ENCODE assay signal across 12 cellular contexts in the genomic region with DNA sequence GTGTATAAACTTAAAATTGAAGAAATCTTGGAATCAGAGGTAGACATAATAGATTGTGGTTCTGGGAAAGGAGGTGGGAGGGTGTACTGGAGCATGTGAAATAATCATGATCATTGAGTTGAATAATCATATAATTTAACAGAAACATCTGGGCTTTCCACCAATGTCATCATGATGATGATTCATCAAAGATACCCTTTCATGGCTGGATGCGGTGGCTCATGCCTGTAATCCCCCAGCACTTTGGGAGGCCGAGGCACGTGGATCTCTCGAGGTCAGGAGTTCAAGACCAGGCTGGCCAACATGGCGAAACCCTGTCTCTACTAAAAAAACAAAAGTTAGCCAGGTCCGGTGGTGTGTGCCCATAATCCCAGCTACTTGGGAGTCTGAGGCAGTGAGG. TPM values are rescaled to one million over a fixed set of nuclear protein-coding genes. Genes with fewer than 3 reads are reported as not detected.
A peak's percentile ranks its signal among the peaks of the same experiment; 100 is the strongest.
DNase-seq lines count a peak whose midpoint lies in the region; ATAC-seq and TF ChIP-seq lines count a peak whose summit lies in the region.
"Had no signal": no experiment of that assay in that cellular context is flagged by ENCODE, and none has a peak within 500 bp of the region (broad histone marks: within the 10 kb centered on the region; RNA-seq: fewer than 3 reads in every experiment).

No MANE protein-coding gene starts in this region.

- H3K4me1 ChIP-seq in IMR-90 (ENCODE audit: control insufficient read depth, insufficient read depth, low read length): no peaks in the 10 kb centered on the region

- TF ChIP-seq CTCF in IMR-90 (conservative IDR thresholded peaks at IDR 0.05; ENCODE audit: low read depth, low read length): no peak

- intact Hi-C loops in IMR-90 (cut with micrococcal nuclease): no loop called here

- peaks cover 4% of the 10 kb centered on the region; the same call in 1 of the 2 replicates for H4K20me1 ChIP-seq in IMR-90 (ENCODE audit: insufficient read depth, low read length)

- H3K4me2 ChIP-seq in IMR-90 (ENCODE audit: low read depth, low read length): no peak overlapping the region

- CTCF ChIA-PET in IMR-90 (lab: Yijun Ruan, JAX): interaction anchor here (1.1 to 1.6 kb wide), 2 partner anchors 8 to 21 kb away, joined by 3 read pairs; no protein-coding TSS in a partner anchor

- H3K9ac ChIP-seq in IMR-90 (ENCODE audit: low read depth, low read length): no peak overlapping the region

- no peak overlapping the region for H2AK5ac ChIP-seq in IMR-90 (ENCODE audit: low read depth, low read length)

- in situ Hi-C loops in IMR-90 (cut with MboI; ENCODE audit: low sequenced_read_pairs): no loop called here

- H3K9me1 ChIP-seq in IMR-90 (ENCODE audit: insufficient read depth, low read length): peaks cover 8% of the 10 kb centered on the region; the same call in 1 of the 2 replicates

- no peak overlapping the region for H2AFZ ChIP-seq in IMR-90 (replicated peaks; ENCODE audit: low read length, poor library complexity)

- no peak overlapping the region for H3K23ac ChIP-seq in IMR-90 (ENCODE audit: low read depth, low read length)

- no peaks in the 10 kb centered on the region for H3K27me3 ChIP-seq in IMR-90 (ENCODE audit: control insufficient read depth, insufficient read depth, low read length)

- H2BK5ac ChIP-seq in IMR-90 (ENCODE audit: low read depth, low read length, poor library complexity, severe bottlenecking): no peak overlapping the region

- no peak overlapping the region for H3K14ac ChIP-seq in IMR-90 (replicated peaks; ENCODE audit: low read depth, low read length)

- no peak overlapping the region for H4K8ac ChIP-seq in IMR-90 (ENCODE audit: low read depth in 2 of 2, low read length in 2 of 2)

- TF ChIP-seq RAD21 in IMR-90 (IDR thresholded peaks at IDR 0.05; ENCODE audit: low read length): no peak

- H3K36me3 ChIP-seq in IMR-90 (ENCODE audit: control insufficient read depth, insufficient read depth, low read length): no peaks in the 10 kb centered on the region

- H2BK120ac ChIP-seq in IMR-90 (ENCODE audit: low read depth, low read length): no peak overlapping the region

- no peak overlapping the region for H3K4me3 ChIP-seq in IMR-90 (ENCODE audit: insufficient read depth, low read depth, low read length)

- peak; percentile 5 for ATAC-seq in GM21390 (IDR thresholded peaks at IDR 0.05; ENCODE audit: unreplicated experiment)
- ATAC-seq in IMR-90 (ENCODE audit: low read depth): no peak

- no peak overlapping the region for H4K91ac ChIP-seq in IMR-90 (ENCODE audit: insufficient read depth, low read depth, low read length)

- dilution Hi-C loops in IMR-90 (cut with HindIII; ENCODE audit: low sequenced_read_pairs, unreplicated experiment): no loop called here

- no peak overlapping the region for H2BK15ac ChIP-seq in IMR-90 (ENCODE audit: low read depth, low read length)

- peaks cover 7 to 56% of the 10 kb centered on the region in 2 experiments; a peak in 3 of 4 replicates for H3K79me1 ChIP-seq in IMR-90 (ENCODE audit: low read depth in 1 of 2, low read length in 2 of 2)

- DNase-seq in COLO829 (ENCODE audit: low spot score): peak; percentile 59
- peak; percentile 52 for DNase-seq in IMR-90
- peak; percentile 47 for DNase-seq in foreskin melanocyte
- DNase-seq in activated CD8-positive, alpha-beta memory T cell treated with anti-CD3 and anti-CD28 coated beads, Interleukin-2, amount 50 U/mL, for 4 hours: no peak
- no peak for DNase-seq in OCI-M2 (lab: John Stamatoyannopoulos, UW; ENCODE audit: unreplicated experiment)
- DNase-seq in NCI-H446 (lab: John Stamatoyannopoulos, UW): no peak
- no peak for DNase-seq in superior temporal gyrus (ENCODE audit: extremely low spot score)
- DNase-seq: activated naive CD4-positive, alpha-beta T cell treated with anti-CD3 and anti-CD28 coated beads, Interleukin-2, amount 10 ng/mL, durations not matched to agents 7 days and 5 days; endodermal cell; occipital lobe had no signal

- TF ChIP-seq POLR2A in IMR-90 (IDR thresholded peaks at IDR 0.05; ENCODE audit: low read depth, low read length): no peak

- H3K9me3 ChIP-seq in IMR-90 (ENCODE audit: control insufficient read depth, insufficient read depth, low read length): no peaks in the 10 kb centered on the region

- H3K18ac ChIP-seq in IMR-90 (ENCODE audit: low read depth, low read length): no peak overlapping the region

- POLR2A ChIA-PET in IMR-90 (lab: Charles Lee; ENCODE audit: unreplicated experiment): no interaction called here

- H4K5ac ChIP-seq in IMR-90 (ENCODE audit: low read depth, low read length): no peak overlapping the region

- no peak overlapping the region for H3K27ac ChIP-seq in IMR-90 (ENCODE audit: insufficient read depth, low read length)
- H3K27ac ChIP-seq: C4-2B had no signal

- H3K56ac ChIP-seq in IMR-90 (ENCODE audit: extremely low read depth, insufficient read depth, low read length): no peak overlapping the region

- no peak overlapping the region for H3K4ac ChIP-seq in IMR-90 (ENCODE audit: low read depth, low read length)

- H2AK9ac ChIP-seq in IMR-90 (replicated peaks; ENCODE audit: low read depth, low read length, poor library complexity): no peak overlapping the region

- H2BK20ac ChIP-seq in IMR-90 (ENCODE audit: low read depth, low read length): no peak overlapping the region

- 100% methylated on average over 2 of the region's 6 CpGs; no CpG with 5 or more reads in 1 of the 2 experiments for WGBS in IMR-90 (ENCODE audit: extremely low coverage in 2 of 2, insufficient read length in 1 of 2), 2 experiments

- BruUV-seq in IMR-90 (replicated peaks; lab: Mats Ljungman, UMichigan): no TSS peak

TF ChIP-seq in IMR-90, 13 proteins besides CTCF, POLR2A, EP300 and RAD21:
- TF ChIP-seq RCOR1 (IDR thresholded peaks at IDR 0.05; ENCODE audit: insufficient replicate concordance, low read length) (no peak), CHD1 (IDR thresholded peaks at IDR 0.05; ENCODE audit: low read depth, low read length) (no peak)

RNA-seq across cellular contexts. Expression of gene RUFY3, which starts 6.7 kb away (rescaled TPM):
- total RNA-seq in IMR-90 (2012; rRNA removed): 28.9 and 41.1 TPM in 2 replicates
- 19.6 and 20.3 TPM in 2 replicates for polyA plus RNA-seq in IMR-90 (2012; rRNA removed)
- 3.6 and 4.6 TPM in 2 replicates for polyA plus RNA-seq in IMR-90 (2012; cell fraction: cytosol; rRNA removed)
- 18.9 and 93.0 TPM in 2 replicates for polyA plus RNA-seq in IMR-90 (2012; cell fraction: nucleus; rRNA removed; ENCODE audit: low replicate concordance)

RNA-seq across cellular contexts. Expression of gene UTP3, which starts 26.8 kb away (rescaled TPM):
- total RNA-seq in IMR-90 (2012; rRNA removed): 14.9 and 26.1 TPM in 2 replicates
- polyA plus RNA-seq in IMR-90 (2012; rRNA removed): 29.8 and 30.7 TPM in 2 replicates
- polyA plus RNA-seq in IMR-90 (2012; cell fraction: cytosol; rRNA removed): 9.5 and 9.7 TPM in 2 replicates
- 3.2 and 7.0 TPM in 2 replicates for polyA plus RNA-seq in IMR-90 (2012; cell fraction: nucleus; rRNA removed; ENCODE audit: low replicate concordance)

RNA-seq across cellular contexts. Expression of gene JCHAIN, which starts 48.8 kb away (rescaled TPM):
- 0.72 and 0.83 TPM in 2 replicates for total RNA-seq in IMR-90 (2012; rRNA removed)
- polyA plus RNA-seq in IMR-90 (2012; rRNA removed): 0.49 and 0.86 TPM in 2 replicates
- polyA plus RNA-seq in IMR-90 (2012; cell fraction: cytosol; rRNA removed): 0.12 and 1.0 TPM in 2 replicates
- 0.29 TPM in 1 of 2 replicates, not detected in the other for polyA plus RNA-seq in IMR-90 (2012; cell fraction: nucleus; rRNA removed; ENCODE audit: low replicate concordance)
- total RNA-seq: endodermal cell, occipital lobe had no signal

Comparison
In these comparisons a context has a peak if more than half of its experiments do, and no peak if none do; other contexts are left out.
1. DNase-seq: peak in COLO829 (single experiment), IMR-90 (single experiment) and foreskin melanocyte (single experiment); none in activated CD8-positive, alpha-beta memory T cell treated with anti-CD3 and anti-CD28 coated beads, Interleukin-2, amount 50 U/mL, for 4 hours (single experiment), OCI-M2 (single experiment), NCI-H446 (0 of 2) and superior temporal gyrus (single experiment).